Comparison of ENCODE assay signal across 9 cellular contexts in genomic region chr13:108213946-108214345, GRCh38. TPM values are rescaled to one million over a fixed set of nuclear protein-coding genes. Genes with fewer than 3 reads are reported as not detected.
DNase-seq lines count a peak whose midpoint lies in the region; ATAC-seq and TF ChIP-seq lines count a peak whose summit lies in the region.
"Had no signal": no experiment of that assay in that cellular context is flagged by ENCODE, and none has a peak within 500 bp of the region (broad histone marks: within the 10 kb centered on the region; RNA-seq: fewer than 3 reads in every experiment).

No MANE protein-coding gene starts in this region.

- no peak for ATAC-seq in activated naive CD8-positive, alpha-beta T cell treated with anti-CD3 and anti-CD28 coated beads, Interleukin-2, amount 10 ng/mL, durations not matched to agents 7 days and 5 days (ENCODE audit: low read depth)
- ATAC-seq in left lung (peak; percentile 22), HG02588 (IDR thresholded peaks at IDR 0.05; ENCODE audit: unreplicated experiment) (no peak)

- peaks cover 0 to 20% of the 10 kb centered on the region in 2 donors for H3K36me3 ChIP-seq in left lung

- TF ChIP-seq CTCF in AG10803 (conservative IDR thresholded peaks at IDR 0.05; ENCODE audit: low read length) (no peak), left lung (IDR thresholded peaks at IDR 0.05) (no peak)

- H3K4me3 Mint-ChIP-seq in activated naive CD8-positive, alpha-beta T cell treated with anti-CD3 and anti-CD28 coated beads, Interleukin-2, amount 10 ng/mL, durations not matched to agents 7 days and 5 days = peak overlapping the region; percentile 83

- no peaks in the 10 kb centered on the region for H3K27me3 Mint-ChIP-seq in activated naive CD8-positive, alpha-beta T cell treated with anti-CD3 and anti-CD28 coated beads, Interleukin-2, amount 10 ng/mL, durations not matched to agents 7 days and 5 days

- intact Hi-C loops in left lung (cut with DNase I) = no loop called here

- H3K9me3 ChIP-seq in left lung = peaks cover 0 to 2% of the 10 kb centered on the region in 2 donors

- no peaks in the 10 kb centered on the region for H3K9me3 Mint-ChIP-seq in activated naive CD8-positive, alpha-beta T cell treated with anti-CD3 and anti-CD28 coated beads, Interleukin-2, amount 10 ng/mL, durations not matched to agents 7 days and 5 days

- POLR2A ChIA-PET in activated naive CD8-positive, alpha-beta T cell treated with anti-CD3 and anti-CD28 coated beads, Interleukin-2, amount 10 ng/mL, durations not matched to agents 7 days and 5 days (lab: Charles Lee) = interaction anchor here (2.4 kb wide), 1 partner anchor 56 kb away, joined by 8 read pairs; the partner anchor contains the start of gene TNFSF13B

- H3K27ac ChIP-seq in left lung = peak overlapping the region; percentile 66 to 69

- peak overlapping the region; percentile 62 for H3K4me3 ChIP-seq in AG10803 (ENCODE audit: low read length)
- peak overlapping the region; percentile 16 to 43 for H3K4me3 ChIP-seq in left lung

- no peaks in the 10 kb centered on the region for H3K27me3 ChIP-seq in left lung

- H3K27ac Mint-ChIP-seq in activated naive CD8-positive, alpha-beta T cell treated with anti-CD3 and anti-CD28 coated beads, Interleukin-2, amount 10 ng/mL, durations not matched to agents 7 days and 5 days = peak overlapping the region; percentile 66

- no peak for DNase-seq in AG10803 (ENCODE audit: low read depth)
- peak; percentile 40 for DNase-seq in HCEC 1CT
- DNase-seq in activated naive CD8-positive, alpha-beta T cell treated with anti-CD3 and anti-CD28 coated beads, Interleukin-2, amount 10 ng/mL, durations not matched to agents 7 days and 5 days = no peak
- no peak for DNase-seq in left lung
- DNase-seq in middle frontal gyrus (ENCODE audit: extremely low spot score, low spot score) = no peak
- DNase-seq in midbrain (lab: John Stamatoyannopoulos, UW) = no peak
- DNase-seq in effector CD8-positive, alpha-beta T cell (lab: John Stamatoyannopoulos, UW) = no peak
- DNase-seq: MV-4-11 had no signal

- H3K4me1 Mint-ChIP-seq in activated naive CD8-positive, alpha-beta T cell treated with anti-CD3 and anti-CD28 coated beads, Interleukin-2, amount 10 ng/mL, durations not matched to agents 7 days and 5 days = peaks cover 23% of the 10 kb centered on the region

- peaks cover 0 to 38% of the 10 kb centered on the region in 2 donors for H3K4me1 ChIP-seq in left lung

- H3K36me3 Mint-ChIP-seq in activated naive CD8-positive, alpha-beta T cell treated with anti-CD3 and anti-CD28 coated beads, Interleukin-2, amount 10 ng/mL, durations not matched to agents 7 days and 5 days = peaks cover 23% of the 10 kb centered on the region

RNA-seq across cellular contexts. Expression of gene LIG4, which starts 1.4 kb away (rescaled TPM):
- total RNA-seq in activated naive CD8-positive, alpha-beta T cell treated with anti-CD3 and anti-CD28 coated beads, Interleukin-2, amount 10 ng/mL, durations not matched to agents 7 days and 5 days = 10 to 100 TPM; 10.7 to 11.4 TPM
- total RNA-seq in left lung = 10 to 100 TPM; 12.1 to 12.4 TPM

RNA-seq across cellular contexts. Expression of gene ABHD13, which starts 4.2 kb away (rescaled TPM):
- 10 to 100 TPM; 10.1 to 11.5 TPM for total RNA-seq in activated naive CD8-positive, alpha-beta T cell treated with anti-CD3 and anti-CD28 coated beads, Interleukin-2, amount 10 ng/mL, durations not matched to agents 7 days and 5 days
- total RNA-seq in left lung = 10 to 100 TPM in 1 of 2 donors, 1 to 10 TPM in 1; 9.7 to 12.1 TPM

RNA-seq across cellular contexts. Expression of gene TNFSF13B, which starts 55.6 kb away (rescaled TPM):
- total RNA-seq in activated naive CD8-positive, alpha-beta T cell treated with anti-CD3 and anti-CD28 coated beads, Interleukin-2, amount 10 ng/mL, durations not matched to agents 7 days and 5 days = 10 to 100 TPM; 11.5 to 11.8 TPM
- 10 to 100 TPM; 12.2 to 20.1 TPM for total RNA-seq in left lung
